Comparison of ENCODE assay signal across 1 cellular context in genomic region chr2:88739985-88740600, GRCh38.
TF ChIP-seq lines count a peak whose summit lies in the region.

No MANE protein-coding gene starts in this region.

TF ChIP-seq in GM23338, 12 proteins besides CTCF, POLR2A, EP300 and RAD21 (continued from another document):
- TF ChIP-seq ZNF462 (CRISPR knock-in tag; IDR thresholded peaks at IDR 0.05) = no peak
- TF ChIP-seq POLR2AphosphoS5 (IDR thresholded peaks at IDR 0.05; ENCODE audit: low read depth) = no peak
- TF ChIP-seq REST (IDR thresholded peaks at IDR 0.05; ENCODE audit: unreplicated experiment) = no peak
